ENCODE assay signal across 1 cellular context in the genomic region with DNA sequence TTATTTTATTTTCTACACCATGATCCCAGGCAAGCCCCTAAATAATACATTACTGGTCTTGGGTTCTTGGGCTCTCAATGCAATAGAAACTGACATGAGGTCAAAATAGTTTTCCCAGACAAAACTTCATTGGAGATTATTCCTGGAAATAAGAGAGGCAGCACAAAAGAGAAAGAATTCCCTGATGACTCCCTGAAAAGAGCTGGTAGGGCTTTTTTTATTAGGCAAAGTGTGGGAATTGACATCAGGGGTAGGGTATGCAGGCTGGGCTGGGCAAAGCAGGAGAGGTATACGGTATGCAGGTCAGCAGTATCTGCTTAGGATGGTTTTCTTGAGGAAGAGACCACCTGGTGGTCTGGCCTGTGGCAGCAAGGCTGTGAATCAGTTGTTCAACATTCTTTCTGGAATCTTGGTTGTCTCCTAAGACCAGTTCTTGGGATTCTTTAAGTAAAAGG.
TF ChIP-seq lines count a peak whose summit lies in the region.

No MANE protein-coding gene starts in this region.

TF ChIP-seq in SK-N-SH, 30 proteins besides CTCF, POLR2A, EP300 and RAD21 (continued from another document):
- TF ChIP-seq, protein P1, sequence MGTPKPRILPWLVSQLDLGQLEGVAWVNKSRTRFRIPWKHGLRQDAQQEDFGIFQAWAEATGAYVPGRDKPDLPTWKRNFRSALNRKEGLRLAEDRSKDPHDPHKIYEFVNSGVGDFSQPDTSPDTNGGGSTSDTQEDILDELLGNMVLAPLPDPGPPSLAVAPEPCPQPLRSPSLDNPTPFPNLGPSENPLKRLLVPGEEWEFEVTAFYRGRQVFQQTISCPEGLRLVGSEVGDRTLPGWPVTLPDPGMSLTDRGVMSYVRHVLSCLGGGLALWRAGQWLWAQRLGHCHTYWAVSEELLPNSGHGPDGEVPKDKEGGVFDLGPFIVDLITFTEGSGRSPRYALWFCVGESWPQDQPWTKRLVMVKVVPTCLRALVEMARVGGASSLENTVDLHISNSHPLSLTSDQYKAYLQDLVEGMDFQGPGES (IDR thresholded peaks at IDR 0.05; ENCODE audit: low read depth, low read length), result no peak
TF ChIP-seq in SK-N-SH: peak in this region for 0.
